Comparison of ENCODE assay signal across 1 cellular context in the genomic region with DNA sequence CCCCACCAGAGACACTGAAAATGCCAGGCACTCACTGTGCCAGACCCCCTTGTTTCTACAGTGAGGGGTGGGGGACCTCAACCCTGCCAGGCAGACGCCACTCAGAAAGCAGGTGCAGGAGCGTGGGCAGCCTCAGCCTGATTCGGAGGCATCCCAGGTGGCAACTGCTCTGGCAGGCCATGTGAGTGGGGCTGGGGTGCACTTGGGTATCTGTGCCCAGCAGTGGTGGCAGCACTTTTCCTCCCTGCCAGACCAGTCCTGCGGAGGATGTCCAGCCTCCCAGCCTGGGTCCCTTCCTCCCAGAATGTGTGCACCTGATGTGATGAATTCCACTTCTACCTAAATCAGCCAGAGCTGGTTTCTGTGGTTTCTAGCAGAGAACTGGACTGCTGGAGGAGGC.
TF ChIP-seq lines count a peak whose summit lies in the region.

No MANE protein-coding gene starts in this region.

TF ChIP-seq in HepG2, 621 proteins besides CTCF, POLR2A, EP300 and RAD21 (continued from another document):
- TF ChIP-seq AHDC1 (CRISPR knock-in tag; IDR thresholded peaks at IDR 0.05; ENCODE audit: borderline replicate concordance), result no peak
- TF ChIP-seq ZNF138 (CRISPR knock-in tag; IDR thresholded peaks at IDR 0.05; ENCODE audit: low read depth), result no peak
- TF ChIP-seq TRIM24 (CRISPR knock-in tag; IDR thresholded peaks at IDR 0.05), result no peak
- TF ChIP-seq ZBTB7B (CRISPR knock-in tag; IDR thresholded peaks at IDR 0.05), result no peak
- TF ChIP-seq, protein P1, sequence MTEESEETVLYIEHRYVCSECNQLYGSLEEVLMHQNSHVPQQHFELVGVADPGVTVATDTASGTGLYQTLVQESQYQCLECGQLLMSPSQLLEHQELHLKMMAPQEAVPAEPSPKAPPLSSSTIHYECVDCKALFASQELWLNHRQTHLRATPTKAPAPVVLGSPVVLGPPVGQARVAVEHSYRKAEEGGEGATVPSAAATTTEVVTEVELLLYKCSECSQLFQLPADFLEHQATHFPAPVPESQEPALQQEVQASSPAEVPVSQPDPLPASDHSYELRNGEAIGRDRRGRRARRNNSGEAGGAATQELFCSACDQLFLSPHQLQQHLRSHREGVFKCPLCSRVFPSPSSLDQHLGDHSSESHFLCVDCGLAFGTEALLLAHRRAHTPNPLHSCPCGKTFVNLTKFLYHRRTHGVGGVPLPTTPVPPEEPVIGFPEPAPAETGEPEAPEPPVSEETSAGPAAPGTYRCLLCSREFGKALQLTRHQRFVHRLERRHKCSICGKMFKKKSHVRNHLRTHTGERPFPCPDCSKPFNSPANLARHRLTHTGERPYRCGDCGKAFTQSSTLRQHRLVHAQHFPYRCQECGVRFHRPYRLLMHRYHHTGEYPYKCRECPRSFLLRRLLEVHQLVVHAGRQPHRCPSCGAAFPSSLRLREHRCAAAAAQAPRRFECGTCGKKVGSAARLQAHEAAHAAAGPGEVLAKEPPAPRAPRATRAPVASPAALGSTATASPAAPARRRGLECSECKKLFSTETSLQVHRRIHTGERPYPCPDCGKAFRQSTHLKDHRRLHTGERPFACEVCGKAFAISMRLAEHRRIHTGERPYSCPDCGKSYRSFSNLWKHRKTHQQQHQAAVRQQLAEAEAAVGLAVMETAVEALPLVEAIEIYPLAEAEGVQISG (CRISPR knock-in tag; IDR thresholded peaks at IDR 0.05), result no peak
TF ChIP-seq in HepG2: peak in this region for 0.
